ENCODE assay signal across 9 cellular contexts in genomic region chrX:102546818-102547493, GRCh38. TPM values are rescaled to one million over a fixed set of nuclear protein-coding genes. Genes with fewer than 3 reads are reported as not detected.
DNase-seq lines count a peak whose midpoint lies in the region; ATAC-seq and TF ChIP-seq lines count a peak whose summit lies in the region.
"Had no signal": no experiment of that assay in that cellular context is flagged by ENCODE, and none has a peak within 500 bp of the region (broad histone marks: within the 10 kb centered on the region; RNA-seq: fewer than 3 reads in every experiment).

No MANE protein-coding gene starts in this region.

- H3K27me3 Mint-ChIP-seq in T-helper 17 cell: no peaks in the 10 kb centered on the region

- TF ChIP-seq CTCF in smooth muscle cell (IDR thresholded peaks at IDR 0.05; ENCODE audit: borderline replicate concordance, insufficient read depth, poor library complexity, severe bottlenecking): no peak

- H3K27me3 ChIP-seq in aorta (ENCODE audit: control insufficient read depth in 1 of 2, insufficient read depth in 2 of 2, low read length in 1 of 2) (no peaks in the 10 kb centered on the region), smooth muscle cell (ENCODE audit: low read depth) (no peaks in the 10 kb centered on the region)

- H3K9me3 ChIP-seq in T-helper 17 cell (ENCODE audit: control insufficient read depth, low read length, poor library complexity, severe bottlenecking) (no peaks in the 10 kb centered on the region), aorta (ENCODE audit: control insufficient read depth, low read length) (no peaks in the 10 kb centered on the region), smooth muscle cell (replicated peaks; ENCODE audit: low read depth) (no peaks in the 10 kb centered on the region)

- no peaks in the 10 kb centered on the region for H3K36me3 Mint-ChIP-seq in T-helper 17 cell (ENCODE audit: low read depth)
- H3K36me3 Mint-ChIP-seq: mesothelial cell of epicardium had no signal

- H3K4me3 Mint-ChIP-seq in T-helper 17 cell: peak overlapping the region; percentile 90
- H3K4me3 Mint-ChIP-seq: mesothelial cell of epicardium had no signal

- H3K36me3 ChIP-seq in aorta (ENCODE audit: control insufficient read depth in 1 of 2, insufficient read depth in 2 of 2, low read length in 1 of 2) (no peaks in the 10 kb centered on the region), smooth muscle cell (ENCODE audit: low read depth) (no peaks in the 10 kb centered on the region)

- WGBS in aorta, 2 donors: 20 to 35% methylated on average over 35 of the region's 35 CpGs
- 83% methylated on average over 35 of the region's 35 CpGs for WGBS in smooth muscle cell (ENCODE audit: low lambda C conversion rate)

- H3K27ac Mint-ChIP-seq in T-helper 17 cell: peak overlapping the region; percentile 56
- H3K27ac Mint-ChIP-seq: mesothelial cell of epicardium had no signal

- ATAC-seq in T-helper 17 cell (peak; percentile 53), aorta (ENCODE audit: low FRiP score) (peak; percentile 22)

- H3K79me2 ChIP-seq in smooth muscle cell (ENCODE audit: low read depth): no peaks in the 10 kb centered on the region

- H3K4me3 ChIP-seq in aorta (ENCODE audit: low read length in 2 of 2) (no peak overlapping the region), smooth muscle cell (no peak overlapping the region)

- H3F3A ChIP-seq in smooth muscle cell (ENCODE audit: low read depth): no peaks in the 10 kb centered on the region

- H2AFZ ChIP-seq in smooth muscle cell (ENCODE audit: low read depth): no peak overlapping the region

- no peaks in the 10 kb centered on the region for H3K4me1 ChIP-seq in aorta (ENCODE audit: control insufficient read depth in 1 of 2, insufficient read depth in 2 of 2, low read length in 2 of 2)
- no peaks in the 10 kb centered on the region for H3K4me1 ChIP-seq in smooth muscle cell (ENCODE audit: low read depth)

- intact Hi-C loops in aorta (cut with DNase I): no loop called here

- peak; percentile 18 for DNase-seq in stimulated activated CD4-positive, alpha-beta T cell treated with anti-CD3 and anti-CD28 coated beads, Interleukin-15, amount 100 ng/mL, for 24 hours
- DNase-seq in stimulated activated CD4-positive, alpha-beta T cell treated with anti-CD3 and anti-CD28 coated beads, Interleukin-12 subunit alpha, Interleukin-12 subunit beta, amount 100 ng/mL, for 4 hours: no peak
- DNase-seq in T-helper 17 cell: peak in 1 of 3 donors; percentile 4
- peak; percentile 1 for DNase-seq in germinal center (ENCODE audit: low spot score)
- no peak for DNase-seq in aorta
- no peak for DNase-seq in smooth muscle cell (lab: John Stamatoyannopoulos, UW; ENCODE audit: unreplicated experiment)
- DNase-seq in midbrain (lab: John Stamatoyannopoulos, UW): no peak
- no peak for DNase-seq in HUDEP-2 (lab: John Stamatoyannopoulos, UW; ENCODE audit: unreplicated experiment in 76 of 76)

- H3K4me1 Mint-ChIP-seq in T-helper 17 cell: peaks cover 2% of the 10 kb centered on the region
- H3K4me1 Mint-ChIP-seq: mesothelial cell of epicardium had no signal

- no peak overlapping the region for H3K9ac ChIP-seq in smooth muscle cell (ENCODE audit: low read depth)

- no peak overlapping the region for H3K4me2 ChIP-seq in smooth muscle cell

- H3K27ac ChIP-seq in aorta (ENCODE audit: low read depth in 1 of 2, low read length in 2 of 2): no peak overlapping the region
- no peak overlapping the region for H3K27ac ChIP-seq in smooth muscle cell (ENCODE audit: low read depth)

- H4K20me1 ChIP-seq in smooth muscle cell (ENCODE audit: low read depth): no peaks in the 10 kb centered on the region

RNA-seq across cellular contexts. Expression of gene TMSB15A, which starts 30.4 kb away (rescaled TPM):
- not detected for total RNA-seq in T-helper 17 cell
- 1 to 10 TPM in 1 of 2 donors, under 1 TPM in 1; 0.55 to 1.2 TPM for total RNA-seq in aorta
- polyA plus RNA-seq in aorta: 1 to 10 TPM; 2.4 to 3.8 TPM
- total RNA-seq in smooth muscle cell: 12.8 and 21.6 TPM in 2 replicates
- polyA plus RNA-seq in smooth muscle cell: 15.8 and 26.7 TPM in 2 replicates

RNA-seq across cellular contexts. Expression of gene ARMCX5, which starts 52.4 kb away (rescaled TPM):
- 10 to 100 TPM in 1 of 2 donors, 1 to 10 TPM in 1; 9.3 to 12.6 TPM for total RNA-seq in T-helper 17 cell
- total RNA-seq in aorta: 1 to 10 TPM; 7.3 to 9.7 TPM
- 1 to 10 TPM; 2.5 to 5.9 TPM for polyA plus RNA-seq in aorta
- total RNA-seq in smooth muscle cell: 12.9 and 18.9 TPM in 2 replicates
- polyA plus RNA-seq in smooth muscle cell: 5.7 and 7.2 TPM in 2 replicates

Comparison
In these comparisons a context has a peak if more than half of its experiments do, and no peak if none do; other contexts are left out.
1. DNase-seq: peak in stimulated activated CD4-positive, alpha-beta T cell treated with anti-CD3 and anti-CD28 coated beads, Interleukin-15, amount 100 ng/mL, for 24 hours (single experiment) and germinal center (single experiment); none in stimulated activated CD4-positive, alpha-beta T cell treated with anti-CD3 and anti-CD28 coated beads, Interleukin-12 subunit alpha, Interleukin-12 subunit beta, amount 100 ng/mL, for 4 hours (single experiment), aorta (0 of 2), smooth muscle cell (single experiment), midbrain (single experiment) and HUDEP-2 (0 of 76).